In genomic region chr7:55122263-55122662, GRCh38 we compare ENCODE assay signal across 1 cellular context.
TF ChIP-seq lines count a peak whose summit lies in the region.

No MANE protein-coding gene starts in this region.

TF ChIP-seq in liver, 16 proteins besides CTCF, POLR2A, EP300 and RAD21:
- TF ChIP-seq TAF1 (conservative IDR thresholded peaks at IDR 0.05): no peak
